Comparison of ENCODE assay signal across 17 cellular contexts in genomic region chr13:44169018-44169909, GRCh38.
"Had no signal": no experiment of that assay in that cellular context is flagged by ENCODE, and none has a peak within 500 bp of the region (broad histone marks: within the 10 kb centered on the region; RNA-seq: fewer than 3 reads in every experiment).

No MANE protein-coding gene starts in this region.

- ATAC-seq: activated CD4-positive, alpha-beta T cell treated with anti-CD3 and anti-CD28 coated beads for 36 hours; activated CD8-positive, alpha-beta T cell treated with anti-CD3 and anti-CD28 coated beads for 36 hours; activated T-cell treated with anti-CD3 and anti-CD28 coated beads, Interleukin-2, amount 50 U/mL, for 72 hours; left lobe of liver; psoas muscle; sciatic nerve had no signal

- H3K27me3 ChIP-seq: transverse colon had no signal

- H3K36me3 ChIP-seq: WERI-Rb-1 had no signal

- H3K9me3 ChIP-seq: psoas muscle, transverse colon had no signal

- DNase-seq: activated CD4-positive, alpha-beta T cell treated with anti-CD3 and anti-CD28 coated beads for 36 hours; activated CD8-positive, alpha-beta memory T cell treated with anti-CD3 and anti-CD28 coated beads, Interleukin-2, amount 50 U/mL, for 4 hours; activated CD8-positive, alpha-beta T cell treated with anti-CD3 and anti-CD28 coated beads for 36 hours; activated naive CD8-positive, alpha-beta T cell treated with anti-CD3 and anti-CD28 coated beads, Interleukin-2, amount 10 ng/mL, durations not matched to agents 7 days and 5 days; activated T-cell treated with anti-CD3 and anti-CD28 coated beads, Interleukin-2, amount 50 U/mL, for 72 hours; aorta; glutamatergic neuron; islet precursor cell; psoas muscle; stimulated activated CD4-positive, alpha-beta T cell treated with anti-CD3 and anti-CD28 coated beads, Interleukin-12 subunit alpha, Interleukin-12 subunit beta, amount 100 ng/mL, for 4 hours; stimulated activated naive CD4-positive, alpha-beta T cell; substantia nigra; T-helper 1 cell; transverse colon; WERI-Rb-1 had no signal

- H3K4me3 ChIP-seq: psoas muscle, transverse colon had no signal

- H3K27ac ChIP-seq: psoas muscle, transverse colon, WERI-Rb-1 had no signal

- H3K4me1 ChIP-seq: transverse colon had no signal
